15 cellular contexts compared by ENCODE assay signal in the genomic region with DNA sequence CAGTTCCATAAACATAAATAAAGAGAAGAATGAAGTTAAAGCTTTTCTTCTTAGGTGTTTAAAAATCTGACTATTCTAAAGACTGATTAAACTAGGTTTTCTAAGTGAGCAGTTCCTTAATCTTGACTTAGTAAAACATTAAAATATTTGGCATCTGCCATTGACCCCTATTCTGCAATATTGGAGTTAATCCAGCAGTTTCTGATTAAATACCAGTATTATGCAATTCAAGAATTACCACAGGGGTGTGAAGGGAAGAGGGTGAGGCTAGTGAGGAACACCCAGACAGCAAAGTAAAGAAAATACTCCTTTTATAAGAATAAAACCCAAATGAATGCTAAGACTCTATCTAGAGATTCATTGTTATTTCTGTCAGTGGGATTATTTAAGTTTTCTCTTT. TPM values are rescaled to one million over a fixed set of nuclear protein-coding genes. Genes with fewer than 3 reads are reported as not detected.
A peak's percentile ranks its signal among the peaks of the same experiment; 100 is the strongest.
DNase-seq lines count a peak whose midpoint lies in the region; ATAC-seq, FAIRE-seq and TF ChIP-seq lines count a peak whose summit lies in the region.
"Had no signal": no experiment of that assay in that cellular context is flagged by ENCODE, and none has a peak within 500 bp of the region (broad histone marks: within the 10 kb centered on the region; RNA-seq: fewer than 3 reads in every experiment).

No MANE protein-coding gene starts in this region.

- H3K4me3 ChIP-seq in coronary artery (peak overlapping the region; percentile 20), kidney (ENCODE audit: low read length in 2 of 2) (no peak overlapping the region), uterus (no peak overlapping the region)
- H3K4me3 ChIP-seq: upper lobe of left lung had no signal

- H3K27ac ChIP-seq in coronary artery (peak overlapping the region; percentile 24 to 51), kidney (ENCODE audit: low read depth in 2 of 2, low read length in 2 of 2) (peak overlapping the region; percentile 8 to 66), uterus (peak overlapping the region; percentile 21 to 47)

- peak; percentile 85 for FAIRE-seq in kidney (lab: Jason Lieb, UNC)
- FAIRE-seq: small intestine, TTC549 had no signal

- no peak overlapping the region for H3K9ac ChIP-seq in kidney (ENCODE audit: low read length in 2 of 2)

- H3K9me3 ChIP-seq in kidney (ENCODE audit: control insufficient read depth in 1 of 2, low read length in 2 of 2) (no peaks in the 10 kb centered on the region), uterus (no peaks in the 10 kb centered on the region)
- H3K9me3 ChIP-seq: upper lobe of left lung had no signal

- DNase-seq in Right ventricle myocardium inferior (ENCODE audit: missing footprints) (no peak), cardiac septum (ENCODE audit: low spot score) (no peak), coronary artery (ENCODE audit: low spot score) (no peak), kidney (no peak), uterus (no peak), globus pallidus (ENCODE audit: low spot score) (no peak), GM10248 (ENCODE audit: extremely low spot score) (no peak)
- DNase-seq: activated CD8-positive, alpha-beta memory T cell treated with anti-CD3 and anti-CD28 coated beads, Interleukin-2, amount 10 ng/mL, durations not matched to agents 7 days and 5 days; activated naive CD8-positive, alpha-beta T cell treated with anti-CD3 and anti-CD28 coated beads for 36 hours; DND-41; PC-3; small intestine; upper lobe of left lung had no signal

- CTCF ChIA-PET in GM10248 (lab: Yijun Ruan, JAX) = no interaction called here

- POLR2A ChIA-PET in GM10248 (lab: Yijun Ruan, JAX) = no interaction called here

- H3K27me3 ChIP-seq in uterus = no peaks in the 10 kb centered on the region
- H3K27me3 ChIP-seq: upper lobe of left lung had no signal

- intact Hi-C loops in Right ventricle myocardium inferior (cut with DNase I) = no loop called here
- intact Hi-C loops in cardiac septum (cut with DNase I) = no loop called here
- intact Hi-C loops in kidney (cut with DNase I) = no loop called here
- intact Hi-C loops in uterus (cut with DNase I; ENCODE audit: low total_unique reads) = no loop called here

- TF ChIP-seq CTCF in coronary artery (IDR thresholded peaks at IDR 0.05) = no peak
- TF ChIP-seq CTCF in kidney (IDR thresholded peaks at IDR 0.05; ENCODE audit: borderline replicate concordance, extremely low read depth, insufficient read depth) = no peak
- TF ChIP-seq CTCF in uterus (IDR thresholded peaks at IDR 0.05) = no peak
- TF ChIP-seq CTCF in GM10248 (IDR thresholded peaks at IDR 0.05; ENCODE audit: control extremely low read depth, extremely low read depth, low read depth, missing control alignments) = no peak

- no peaks in the 10 kb centered on the region for H3K36me3 ChIP-seq in kidney (ENCODE audit: control insufficient read depth in 1 of 2, insufficient read depth in 2 of 2, low read length in 2 of 2)
- H3K36me3 ChIP-seq in uterus = no peaks in the 10 kb centered on the region
- H3K36me3 ChIP-seq: upper lobe of left lung had no signal

- ATAC-seq in Right ventricle myocardium inferior = peak; percentile 87
- no peak for ATAC-seq in GM21526 (IDR thresholded peaks at IDR 0.05; ENCODE audit: low FRiP score, unreplicated experiment)
- ATAC-seq: activated CD8-positive, alpha-beta memory T cell treated with anti-CD3 and anti-CD28 coated beads, Interleukin-2, amount 10 ng/mL, durations not matched to agents 7 days and 5 days; PC-3 had no signal

- peaks cover 3 to 5% of the 10 kb centered on the region in 2 donors for H3K4me1 ChIP-seq in kidney (ENCODE audit: control insufficient read depth in 1 of 2, insufficient read depth in 1 of 2, low read depth in 1 of 2, low read length in 2 of 2)
- no peaks in the 10 kb centered on the region for H3K4me1 ChIP-seq in uterus

- TF ChIP-seq POLR2A in uterus (IDR thresholded peaks at IDR 0.05) = no peak

RNA-seq across cellular contexts. Expression of a gene that starts 40.9 kb away (rescaled TPM):
- total RNA-seq in Right ventricle myocardium inferior (406 TPM), cardiac septum (316 TPM), kidney (315 TPM), uterus (100 to 1,000 TPM; 294 to 434 (median 374) TPM)
- polyA plus RNA-seq in kidney (ENCODE audit: insufficient read depth, low read depth, low replicate concordance) = 72.7 TPM
